Comparison of ENCODE assay signal across 8 cellular contexts in the genomic region with DNA sequence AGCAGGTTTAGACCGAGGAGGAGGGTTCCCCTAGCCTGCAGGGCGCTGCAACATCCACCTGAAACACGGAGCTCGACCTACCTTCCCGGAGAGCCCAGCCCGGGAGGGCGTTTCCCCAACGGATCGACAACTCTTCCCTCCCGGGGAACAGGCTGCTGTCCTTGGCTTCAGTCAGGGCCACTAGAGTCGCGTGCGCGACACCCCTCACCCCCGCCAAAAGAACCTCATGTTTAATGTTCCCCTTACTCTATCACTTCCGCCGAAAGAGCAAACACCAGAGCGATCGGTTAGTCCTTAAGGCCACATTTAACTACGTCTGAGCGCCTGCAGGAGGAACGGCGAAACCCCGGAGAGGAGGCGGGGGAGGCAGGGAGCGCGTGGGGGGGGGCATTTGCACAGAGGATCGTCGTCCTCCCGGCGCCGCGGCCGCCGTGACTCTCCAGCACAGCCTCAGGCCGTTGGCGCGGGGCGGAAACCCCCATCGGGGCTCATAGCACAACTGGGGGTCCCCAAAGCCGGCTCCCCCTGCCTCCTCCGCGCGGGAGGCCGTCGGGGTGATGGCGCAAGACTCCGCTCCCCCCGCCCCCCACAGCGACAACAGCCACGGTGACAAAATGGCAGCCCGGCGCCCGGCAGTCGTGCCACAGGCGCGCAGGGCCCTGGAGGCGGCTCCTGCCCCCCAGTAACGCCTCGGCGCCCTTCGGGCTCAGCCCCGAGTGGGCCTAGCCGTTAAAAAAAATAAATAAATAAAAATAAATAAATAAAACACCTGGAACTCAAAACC. TPM values are rescaled to one million over a fixed set of nuclear protein-coding genes. Genes with fewer than 3 reads are reported as not detected.
DNase-seq lines count a peak whose midpoint lies in the region; TF ChIP-seq lines count a peak whose summit lies in the region.

No MANE protein-coding gene starts in this region.

- H3K27me3 ChIP-seq in HL-60 (ENCODE audit: insufficient read depth, poor library complexity, severe bottlenecking), result no peaks in the 10 kb centered on the region

- CTCF ChIA-PET in RWPE1 (lab: Yijun Ruan, JAX), result interaction anchor here (0.6 to 0.7 kb wide), 2 partner anchors 33 to 108 kb away, joined by 3 to 4 read pairs; no protein-coding TSS in a partner anchor

- TF ChIP-seq CTCF in HL-60 (IDR thresholded peaks at IDR 0.05; ENCODE audit: insufficient read depth, low read length) (no peak), RWPE1 (conservative IDR thresholded peaks at IDR 0.05; ENCODE audit: low read depth) (no peak), fibroblast of villous mesenchyme (IDR thresholded peaks at IDR 0.05; ENCODE audit: insufficient read depth, low read depth, low read length) (no peak), neural crest cell (conservative IDR thresholded peaks at IDR 0.05) (no peak)

- peaks cover 54% of the 10 kb centered on the region for H3K4me1 Mint-ChIP-seq in neural crest cell

- H3K9me3 Mint-ChIP-seq in neural crest cell, result no peaks in the 10 kb centered on the region

- DNase-seq in NCI-H1694 (lab: John Stamatoyannopoulos, UW), result peak; percentile 13
- DNase-seq in NCI-H1694 treated with DMSO at 0.1 percent for 48 hours (lab: John Stamatoyannopoulos, UW), result no peak
- peak in 1 of 2 experiments; percentile 77 for DNase-seq in HL-60 (ENCODE audit: low read depth in 1 of 2, low spot score in 1 of 2)
- DNase-seq in RWPE1 (ENCODE audit: low spot score), result peak; percentile 46
- peak; percentile 89 for DNase-seq in activated effector memory CD4-positive, alpha-beta T cell treated with anti-CD3 and anti-CD28 coated beads, Interleukin-2, amount 50 U/mL, for 16 hours
- DNase-seq in fibroblast of villous mesenchyme (ENCODE audit: low read depth), result peak; percentile 72
- peak; percentile 35 for DNase-seq in neural crest cell (ENCODE audit: low read depth, low spot score)

- H3K27ac Mint-ChIP-seq in neural crest cell (ENCODE audit: unreplicated experiment), result peak overlapping the region; percentile 99

- H3K27ac ChIP-seq in HL-60 (replicated peaks) (peak overlapping the region; percentile 100), RWPE1 (peak overlapping the region; percentile 93), temporal lobe (ENCODE audit: low read depth, low read length) (peak overlapping the region; percentile 85)

- H3K27me3 Mint-ChIP-seq in neural crest cell (ENCODE audit: low read depth), result peaks cover 6% of the 10 kb centered on the region

- peak overlapping the region; percentile 97 for H3K4me3 Mint-ChIP-seq in neural crest cell

- H3K4me3 ChIP-seq in HL-60 (replicated peaks; ENCODE audit: insufficient read depth, low read length), result peak overlapping the region; percentile 62
- peak overlapping the region; percentile 84 for H3K4me3 ChIP-seq in fibroblast of villous mesenchyme (ENCODE audit: low read depth, low read length)

- peaks cover 13% of the 10 kb centered on the region for H3K36me3 Mint-ChIP-seq in neural crest cell (ENCODE audit: low read depth)

- POLR2A ChIA-PET in RWPE1 (lab: Yijun Ruan, JAX; ENCODE audit: low non-redundant PET), result interaction anchor here (0.6 kb wide), 1 partner anchor 22 kb away, joined by 4 read pairs; no protein-coding TSS in a partner anchor

RNA-seq across cellular contexts. Expression of a gene that starts 3.2 kb away (rescaled TPM):
- total RNA-seq in fibroblast of villous mesenchyme (28.7 and 38.0 TPM in 2 replicates), neural crest cell (355 and 367 TPM in 2 replicates), temporal lobe (85.8 TPM)
